8 cellular contexts compared by ENCODE assay signal in genomic region chr2:113890253-113891235, GRCh38. TPM values are rescaled to one million over a fixed set of nuclear protein-coding genes. Genes with fewer than 3 reads are reported as not detected.
DNase-seq lines count a peak whose midpoint lies in the region; ATAC-seq, FAIRE-seq and TF ChIP-seq lines count a peak whose summit lies in the region.

No MANE protein-coding gene starts in this region.

- TF ChIP-seq CTCF in pancreas (IDR thresholded peaks at IDR 0.05) (no peak), thyroid gland (IDR thresholded peaks at IDR 0.05) (no peak)

- peak; percentile 71 to 91 (median 84) for DNase-seq in CD4-positive, CD25-positive, alpha-beta regulatory T cell
- DNase-seq in SJSA1 (ENCODE audit: low read depth in 1 of 2, low spot score in 2 of 2) = peak; percentile 57 to 68
- DNase-seq in activated naive CD4-positive, alpha-beta T cell treated with anti-CD3 and anti-CD28 coated beads, Interleukin-2, amount 10 ng/mL, durations not matched to agents 7 days and 5 days = peak; percentile 85
- DNase-seq in glomerular visceral epithelial cell (ENCODE audit: extremely low spot score) = peak; percentile 76
- peak; percentile 27 to 78 (median 61) for DNase-seq in pancreas
- DNase-seq in thyroid gland = peak; percentile 74 to 79

- peak overlapping the region; percentile 96 to 100 (median 99) for H3K4me3 Mint-ChIP-seq in CD4-positive, CD25-positive, alpha-beta regulatory T cell
- peak overlapping the region; percentile 94 for H3K4me3 Mint-ChIP-seq in activated naive CD4-positive, alpha-beta T cell treated with anti-CD3 and anti-CD28 coated beads, Interleukin-2, amount 10 ng/mL, durations not matched to agents 7 days and 5 days

- peak overlapping the region; percentile 99 for H3K27ac ChIP-seq in CD4-positive, CD25-positive, alpha-beta regulatory T cell (ENCODE audit: insufficient read depth, low read length, poor library complexity, severe bottlenecking)
- H3K27ac ChIP-seq in SJSA1 = peak overlapping the region; percentile 81
- peak overlapping the region; percentile 88 to 100 (median 92) for H3K27ac ChIP-seq in pancreas
- H3K27ac ChIP-seq in thyroid gland = peak overlapping the region; percentile 95 to 100 (median 98)

- H3K4me1 Mint-ChIP-seq in CD4-positive, CD25-positive, alpha-beta regulatory T cell = peaks cover 60 to 84% (median 75%) of the 10 kb centered on the region in 4 donors
- H3K4me1 Mint-ChIP-seq in activated naive CD4-positive, alpha-beta T cell treated with anti-CD3 and anti-CD28 coated beads, Interleukin-2, amount 10 ng/mL, durations not matched to agents 7 days and 5 days = peaks cover 75% of the 10 kb centered on the region

- intact Hi-C loops in pancreas (cut with DNase I) = no loop called here
- intact Hi-C loops in thyroid gland (cut with DNase I) = loop anchor here (10.0 kb wide), 1 partner anchor 66 kb away; no protein-coding TSS in a partner anchor

- H3K9me3 ChIP-seq in CD4-positive, CD25-positive, alpha-beta regulatory T cell (ENCODE audit: control insufficient read depth in 2 of 2, low read length in 2 of 2) = no peaks in the 10 kb centered on the region
- H3K9me3 ChIP-seq in SJSA1 (replicated peaks) = no peaks in the 10 kb centered on the region
- H3K9me3 ChIP-seq in pancreas = no peaks in the 10 kb centered on the region
- no peaks in the 10 kb centered on the region for H3K9me3 ChIP-seq in thyroid gland

- H3K27ac Mint-ChIP-seq in CD4-positive, CD25-positive, alpha-beta regulatory T cell = peak overlapping the region; percentile 95 to 98 (median 96)
- H3K27ac Mint-ChIP-seq in activated naive CD4-positive, alpha-beta T cell treated with anti-CD3 and anti-CD28 coated beads, Interleukin-2, amount 10 ng/mL, durations not matched to agents 7 days and 5 days = peak overlapping the region; percentile 98

- H3K27me3 ChIP-seq in CD4-positive, CD25-positive, alpha-beta regulatory T cell (ENCODE audit: control insufficient read depth, insufficient read depth, low read length) = no peaks in the 10 kb centered on the region
- H3K27me3 ChIP-seq in SJSA1 (replicated peaks) (no peaks in the 10 kb centered on the region), pancreas (no peaks in the 10 kb centered on the region), thyroid gland (no peaks in the 10 kb centered on the region)

- H3K9me3 Mint-ChIP-seq in CD4-positive, CD25-positive, alpha-beta regulatory T cell = no peaks in the 10 kb centered on the region
- no peaks in the 10 kb centered on the region for H3K9me3 Mint-ChIP-seq in activated naive CD4-positive, alpha-beta T cell treated with anti-CD3 and anti-CD28 coated beads, Interleukin-2, amount 10 ng/mL, durations not matched to agents 7 days and 5 days

- H3K4me1 ChIP-seq in CD4-positive, CD25-positive, alpha-beta regulatory T cell (ENCODE audit: control insufficient read depth, insufficient read depth, low read length, poor library complexity, severe bottlenecking) = peaks cover 81% of the 10 kb centered on the region
- H3K4me1 ChIP-seq in SJSA1 (replicated peaks) (peaks cover 70% of the 10 kb centered on the region), pancreas (peaks cover 22 to 52% (median 40%) of the 10 kb centered on the region in 3 donors), thyroid gland (peaks cover 14 to 48% of the 10 kb centered on the region in 2 donors)

- peak; percentile 37 to 46 for ATAC-seq in CD4-positive, CD25-positive, alpha-beta regulatory T cell (ENCODE audit: low read depth in 2 of 2)
- peak; percentile 32 for ATAC-seq in GM19372 (IDR thresholded peaks at IDR 0.05; ENCODE audit: low read depth, unreplicated experiment)
- peak; percentile 20 for ATAC-seq in HG03565 (IDR thresholded peaks at IDR 0.05; ENCODE audit: unreplicated experiment)
- ATAC-seq in pancreas = peak; percentile 33 to 53 (median 35)

- peak overlapping the region; percentile 93 for H3K4me3 ChIP-seq in CD4-positive, CD25-positive, alpha-beta regulatory T cell (ENCODE audit: low read depth, low read length)
- H3K4me3 ChIP-seq in SJSA1 = peak overlapping the region; percentile 76
- H3K4me3 ChIP-seq in pancreas = peak overlapping the region; percentile 66 to 97 (median 94)
- H3K4me3 ChIP-seq in thyroid gland (replicated peaks in 1 of 3) = peak overlapping the region; percentile 67 to 96 (median 72)

- WGBS in pancreas, 2 donors = 1% methylated on average over 30 to 57 of the region's 57 CpGs
- WGBS in thyroid gland, 2 donors = 0 to 1% methylated on average over 20 to 23 of the region's 57 CpGs

- peaks cover 22% of the 10 kb centered on the region for H3K36me3 Mint-ChIP-seq in CD4-positive, CD25-positive, alpha-beta regulatory T cell
- H3K36me3 Mint-ChIP-seq in activated naive CD4-positive, alpha-beta T cell treated with anti-CD3 and anti-CD28 coated beads, Interleukin-2, amount 10 ng/mL, durations not matched to agents 7 days and 5 days = peaks cover 64% of the 10 kb centered on the region

- CTCF ChIA-PET in activated naive CD4-positive, alpha-beta T cell treated with anti-CD3 and anti-CD28 coated beads, Interleukin-2, amount 10 ng/mL, durations not matched to agents 7 days and 5 days (lab: Charles Lee) = no interaction called here

- H3K27me3 Mint-ChIP-seq in CD4-positive, CD25-positive, alpha-beta regulatory T cell = no peaks in the 10 kb centered on the region
- no peaks in the 10 kb centered on the region for H3K27me3 Mint-ChIP-seq in activated naive CD4-positive, alpha-beta T cell treated with anti-CD3 and anti-CD28 coated beads, Interleukin-2, amount 10 ng/mL, durations not matched to agents 7 days and 5 days

- no peak for FAIRE-seq in pancreas (lab: Jason Lieb, UNC)

- TF ChIP-seq POLR2A in thyroid gland (IDR thresholded peaks at IDR 0.05) = peak in 1 of 2 donors; percentile 84

- H3K36me3 ChIP-seq in CD4-positive, CD25-positive, alpha-beta regulatory T cell (ENCODE audit: control insufficient read depth, insufficient read depth, low read length) = peaks cover 10% of the 10 kb centered on the region
- H3K36me3 ChIP-seq in SJSA1 (peaks cover 43% of the 10 kb centered on the region), pancreas (no peaks in the 10 kb centered on the region), thyroid gland (no peaks in the 10 kb centered on the region)

RNA-seq across cellular contexts. Expression of gene ACTR3, which starts 0.7 kb away (rescaled TPM):
- 328 TPM for total RNA-seq in CD4-positive, CD25-positive, alpha-beta regulatory T cell
- 100 to 1,000 TPM; 534 to 718 (median 579) TPM for polyA plus RNA-seq in CD4-positive, CD25-positive, alpha-beta regulatory T cell
- total RNA-seq in SJSA1 (2014; rRNA removed; shearing (Covaris generic)) = 698 and 739 TPM in 2 replicates
- 100 to 1,000 TPM in 1 of 6 donors, 10 to 100 TPM in 5; 44.5 to 112 (median 72.7) TPM for total RNA-seq in pancreas
- 10 to 100 TPM; 10.3 to 27.3 TPM for polyA plus RNA-seq in pancreas
- total RNA-seq in thyroid gland = 100 to 1,000 TPM in 3 of 4 donors, 10 to 100 TPM in 1; 83.9 to 126 (median 102) TPM

Comparison
In these comparisons a context has a peak if more than half of its experiments do, and no peak if none do; other contexts are left out.
1. Peak in every context shown above with its lines: DNase-seq, ATAC-seq, H3K4me3 ChIP-seq and H3K27ac ChIP-seq.